ENCODE assay signal across 23 cellular contexts in genomic region chr4:145069361-145069760, GRCh38. TPM values are rescaled to one million over a fixed set of nuclear protein-coding genes. Genes with fewer than 3 reads are reported as not detected.
DNase-seq lines count a peak whose midpoint lies in the region; ATAC-seq and TF ChIP-seq lines count a peak whose summit lies in the region.
"Had no signal": no experiment of that assay in that cellular context is flagged by ENCODE, and none has a peak within 500 bp of the region (broad histone marks: within the 10 kb centered on the region; RNA-seq: fewer than 3 reads in every experiment).

No MANE protein-coding gene starts in this region.

- H3K9me3 Mint-ChIP-seq in nephron progenitor cell: no peaks in the 10 kb centered on the region
- no peaks in the 10 kb centered on the region for H3K9me3 Mint-ChIP-seq in activated CD4-positive, alpha-beta T cell treated with anti-CD3 and anti-CD28 coated beads for 36 hours (ENCODE audit: low read depth)
- H3K9me3 Mint-ChIP-seq: activated naive CD8-positive, alpha-beta T cell treated with anti-CD3 and anti-CD28 coated beads, Interleukin-2, amount 10 ng/mL, durations not matched to agents 7 days and 5 days; activated T-helper 1 cell treated with anti-CD3 and anti-CD28 coated beads, Interleukin-12 subunit alpha, Interleukin-12 subunit beta, Interleukin-2, Interleukin-4 antibody, amounts not matched to agents 30 ng/mL and 10 ng/mL and 1 ng/mL, durations not matched to agents 14 hours and 24 hours and 36 hours; naive thymus-derived CD4-positive, alpha-beta T cell had no signal

- DNase-seq in GM04503 (ENCODE audit: low read depth) (peak; percentile 32), RKO (ENCODE audit: low spot score) (peak; percentile 37), fibroblast of gingiva (ENCODE audit: low read depth) (peak; percentile 31), nephron progenitor cell (no peak), NCI-H1092 (lab: John Stamatoyannopoulos, UW) (no peak), WERI-Rb-1 (no peak)
- no peak for DNase-seq in activated CD4-positive, alpha-beta T cell treated with anti-CD3 and anti-CD28 coated beads for 36 hours
- DNase-seq: activated CD8-positive, alpha-beta memory T cell treated with anti-CD3 and anti-CD28 coated beads for 24 hours; activated naive CD8-positive, alpha-beta T cell treated with anti-CD3 and anti-CD28 coated beads, Interleukin-2, amount 10 ng/mL, durations not matched to agents 7 days and 5 days; GDM1; GOT3; lower lobe of right lung; naive thymus-derived CD4-positive, alpha-beta T cell; NCI-H1417; NCI-H2171 treated with DMSO at 0.1 percent for 48 hours; Peyer's patch; small intestine; testis had no signal

- H3K4me3 ChIP-seq in WERI-Rb-1 (ENCODE audit: low read depth, low read length): no peak overlapping the region
- H3K4me3 ChIP-seq: lower lobe of right lung, Peyer's patch, testis had no signal

- no peak overlapping the region for H3K27ac ChIP-seq in WERI-Rb-1
- H3K27ac ChIP-seq: lower lobe of right lung, parathyroid adenoma, Peyer's patch, testis, VCaP had no signal

- no peaks in the 10 kb centered on the region for H3K9me3 ChIP-seq in WERI-Rb-1 (ENCODE audit: severe bottlenecking)
- H3K9me3 ChIP-seq: lower lobe of right lung, Peyer's patch, testis had no signal

- peaks cover 23% of the 10 kb centered on the region for H3K36me3 Mint-ChIP-seq in nephron progenitor cell (ENCODE audit: low read depth)
- peaks cover 5% of the 10 kb centered on the region for H3K36me3 Mint-ChIP-seq in activated CD4-positive, alpha-beta T cell treated with anti-CD3 and anti-CD28 coated beads for 36 hours (ENCODE audit: low read depth)

- no peak for ATAC-seq in activated CD4-positive, alpha-beta T cell treated with anti-CD3 and anti-CD28 coated beads for 36 hours
- no peak for ATAC-seq in HG03469 (IDR thresholded peaks at IDR 0.05; ENCODE audit: unreplicated experiment)
- ATAC-seq: lower lobe of right lung; naive thymus-derived CD4-positive, alpha-beta T cell had no signal

- POLR2A ChIA-PET in activated CD4-positive, alpha-beta T cell treated with anti-CD3 and anti-CD28 coated beads for 36 hours (lab: Charles Lee): no interaction called here

- CTCF ChIA-PET in activated CD4-positive, alpha-beta T cell treated with anti-CD3 and anti-CD28 coated beads for 36 hours (lab: Charles Lee): interaction anchor here (0.8 kb wide), 1 partner anchor 8 kb away, joined by 5 read pairs; no protein-coding TSS in a partner anchor

- intact Hi-C loops in activated CD4-positive, alpha-beta T cell treated with anti-CD3 and anti-CD28 coated beads for 36 hours (cut with DNase I, micrococcal nuclease): loop anchor here in 1 of 2 experiments (10.0 kb wide), 1 partner anchor 425 kb away; the partner anchor contains the start of gene HHIP

- TF ChIP-seq CTCF in nephron progenitor cell (IDR thresholded peaks at IDR 0.05) (no peak), WERI-Rb-1 (IDR thresholded peaks at IDR 0.05; ENCODE audit: low read depth, low read length) (no peak)

- no peaks in the 10 kb centered on the region for H3K27me3 Mint-ChIP-seq in nephron progenitor cell (ENCODE audit: low read depth, poor library complexity)
- no peaks in the 10 kb centered on the region for H3K27me3 Mint-ChIP-seq in activated CD4-positive, alpha-beta T cell treated with anti-CD3 and anti-CD28 coated beads for 36 hours
- H3K27me3 Mint-ChIP-seq: activated naive CD8-positive, alpha-beta T cell treated with anti-CD3 and anti-CD28 coated beads, Interleukin-2, amount 10 ng/mL, durations not matched to agents 7 days and 5 days; B cell; naive thymus-derived CD4-positive, alpha-beta T cell had no signal

- no peak overlapping the region for H3K4me3 Mint-ChIP-seq in nephron progenitor cell
- H3K4me3 Mint-ChIP-seq in activated CD4-positive, alpha-beta T cell treated with anti-CD3 and anti-CD28 coated beads for 36 hours: no peak overlapping the region
- H3K4me3 Mint-ChIP-seq: activated naive CD8-positive, alpha-beta T cell treated with anti-CD3 and anti-CD28 coated beads, Interleukin-2, amount 10 ng/mL, durations not matched to agents 7 days and 5 days; activated T-helper 1 cell treated with anti-CD3 and anti-CD28 coated beads, Interleukin-12 subunit alpha, Interleukin-12 subunit beta, Interleukin-2, Interleukin-4 antibody, amounts not matched to agents 30 ng/mL and 10 ng/mL and 1 ng/mL, durations not matched to agents 14 hours and 24 hours and 36 hours; B cell; naive thymus-derived CD4-positive, alpha-beta T cell had no signal

- peaks cover under 1% of the 10 kb centered on the region; the same call in 1 of the 2 replicates for H3K36me3 ChIP-seq in WERI-Rb-1
- H3K36me3 ChIP-seq: lower lobe of right lung, Peyer's patch had no signal

- H3K4me1 Mint-ChIP-seq in nephron progenitor cell: peaks cover 27% of the 10 kb centered on the region
- peaks cover 25% of the 10 kb centered on the region for H3K4me1 Mint-ChIP-seq in activated CD4-positive, alpha-beta T cell treated with anti-CD3 and anti-CD28 coated beads for 36 hours
- H3K4me1 Mint-ChIP-seq: B cell had no signal

- H3K27ac Mint-ChIP-seq in nephron progenitor cell: peak overlapping the region; percentile 89
- H3K27ac Mint-ChIP-seq in activated CD4-positive, alpha-beta T cell treated with anti-CD3 and anti-CD28 coated beads for 36 hours: no peak overlapping the region
- H3K27ac Mint-ChIP-seq: activated naive CD8-positive, alpha-beta T cell treated with anti-CD3 and anti-CD28 coated beads, Interleukin-2, amount 10 ng/mL, durations not matched to agents 7 days and 5 days; activated T-helper 1 cell treated with anti-CD3 and anti-CD28 coated beads, Interleukin-12 subunit alpha, Interleukin-12 subunit beta, Interleukin-2, Interleukin-4 antibody, amounts not matched to agents 30 ng/mL and 10 ng/mL and 1 ng/mL, durations not matched to agents 14 hours and 24 hours and 36 hours; B cell had no signal

- H3K27me3 ChIP-seq in WERI-Rb-1 (ENCODE audit: insufficient read depth, low read depth, severe bottlenecking): no peaks in the 10 kb centered on the region
- H3K27me3 ChIP-seq: Peyer's patch, testis had no signal

RNA-seq across cellular contexts. Expression of gene ANAPC10, which starts 28.6 kb away (rescaled TPM):
- total RNA-seq in activated CD4-positive, alpha-beta T cell treated with anti-CD3 and anti-CD28 coated beads for 36 hours: 10 to 100 TPM; 27.7 to 31.5 TPM

RNA-seq across cellular contexts. Expression of gene ABCE1, which starts 28.8 kb away (rescaled TPM):
- 100 to 1,000 TPM; 148 to 172 TPM for total RNA-seq in activated CD4-positive, alpha-beta T cell treated with anti-CD3 and anti-CD28 coated beads for 36 hours

Comparison
In these comparisons a context has a peak if more than half of its experiments do, and no peak if none do; other contexts are left out.
1. DNase-seq: peak in GM04503 (single experiment), RKO (single experiment) and fibroblast of gingiva (single experiment); none in nephron progenitor cell (single experiment), activated CD4-positive, alpha-beta T cell treated with anti-CD3 and anti-CD28 coated beads for 36 hours (single experiment), NCI-H1092 (single experiment) and WERI-Rb-1 (single experiment).